16 cellular contexts compared by ENCODE assay signal in the genomic region with DNA sequence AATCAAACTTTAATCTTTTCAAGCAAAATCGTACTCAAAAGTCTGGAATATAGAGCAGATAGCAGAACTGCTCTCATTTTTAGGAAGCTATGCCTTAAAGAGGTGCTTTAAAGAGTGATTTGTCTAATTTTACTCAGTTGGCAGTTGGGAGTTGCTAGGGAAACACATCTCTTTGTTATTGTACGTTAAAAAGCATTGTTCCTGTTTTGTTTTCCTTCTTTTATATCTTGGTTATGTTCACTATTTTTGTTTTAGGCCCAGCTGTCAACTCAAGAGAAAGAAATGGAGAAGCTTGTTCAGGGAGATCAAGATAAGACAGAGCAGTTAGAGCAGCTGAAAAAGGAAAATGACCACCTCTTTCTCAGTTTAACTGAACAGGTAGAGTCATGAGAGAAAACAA. TPM values are rescaled to one million over a fixed set of nuclear protein-coding genes. Genes with fewer than 3 reads are reported as not detected.
"Had no signal": no experiment of that assay in that cellular context is flagged by ENCODE, and none has a peak within 500 bp of the region (broad histone marks: within the 10 kb centered on the region; RNA-seq: fewer than 3 reads in every experiment).

No MANE protein-coding gene starts in this region.

- DNase-seq: activated CD4-positive, alpha-beta T cell treated with anti-CD3 and anti-CD28 coated beads for 48 hours; activated CD8-positive, alpha-beta memory T cell treated with anti-CD3 and anti-CD28 coated beads for 24 hours; activated naive CD4-positive, alpha-beta T cell treated with anti-CD3 and anti-CD28 coated beads, Interleukin-2, amount 50 U/mL, for 16 hours; anterior cingulate cortex; dorsolateral prefrontal cortex; mammary epithelial cell; psoas muscle; right lobe of liver; T1000; thyroid gland had no signal

- H3K9me3 ChIP-seq: esophagus muscularis mucosa, psoas muscle, right lobe of liver, thyroid gland, vagina had no signal

- H3K4me1 Mint-ChIP-seq: nephron; stimulated activated effector memory CD8-positive, alpha-beta T cell treated with anti-CD3 and anti-CD28 coated beads, Interleukin-12 subunit alpha, Interleukin-12 subunit beta, amount 100 ng/mL, for 72 hours had no signal

- H3K4me3 Mint-ChIP-seq: nephron; stimulated activated effector memory CD8-positive, alpha-beta T cell treated with anti-CD3 and anti-CD28 coated beads, Interleukin-12 subunit alpha, Interleukin-12 subunit beta, amount 100 ng/mL, for 72 hours; WTC11 had no signal

- H3K4me1 ChIP-seq: esophagus muscularis mucosa, psoas muscle, right lobe of liver, thyroid gland, vagina had no signal

- H3K9me3 Mint-ChIP-seq: nephron; stimulated activated effector memory CD8-positive, alpha-beta T cell treated with anti-CD3 and anti-CD28 coated beads, Interleukin-12 subunit alpha, Interleukin-12 subunit beta, amount 100 ng/mL, for 72 hours; WTC11 had no signal

- H3K27ac ChIP-seq: dorsolateral prefrontal cortex, esophagus muscularis mucosa, psoas muscle, right lobe of liver, thyroid gland, vagina had no signal

- H3K27ac Mint-ChIP-seq: nephron; stimulated activated effector memory CD8-positive, alpha-beta T cell treated with anti-CD3 and anti-CD28 coated beads, Interleukin-12 subunit alpha, Interleukin-12 subunit beta, amount 100 ng/mL, for 72 hours; WTC11 had no signal

- H3K4me3 ChIP-seq: dorsolateral prefrontal cortex, esophagus muscularis mucosa, psoas muscle, right lobe of liver, thyroid gland, vagina had no signal

- H3K27me3 ChIP-seq: dorsolateral prefrontal cortex, esophagus muscularis mucosa, right lobe of liver, thyroid gland, vagina had no signal

- ATAC-seq: psoas muscle; right lobe of liver; stimulated activated effector memory CD8-positive, alpha-beta T cell treated with anti-CD3 and anti-CD28 coated beads, Interleukin-12 subunit alpha, Interleukin-12 subunit beta, amount 100 ng/mL, for 72 hours; WTC11 had no signal

RNA-seq across cellular contexts. Expression of a gene that starts 35.2 kb away (rescaled TPM):
- total RNA-seq: mammary epithelial cell, osteoblast, psoas muscle had no signal
